ENCODE assay signal across 8 cellular contexts in genomic region chr6:38570750-38571149, GRCh38.
DNase-seq lines count a peak whose midpoint lies in the region; ATAC-seq and TF ChIP-seq lines count a peak whose summit lies in the region.

No MANE protein-coding gene starts in this region.

- no peaks in the 10 kb centered on the region for H3K36me3 ChIP-seq in RWPE2 (ENCODE audit: low read depth)

- no peaks in the 10 kb centered on the region for H3K27me3 ChIP-seq in RWPE2 (ENCODE audit: insufficient read depth, poor library complexity, severe bottlenecking)

- peaks cover 0 to 14% (median 0%) of the 10 kb centered on the region in 3 donors for H3K36me3 Mint-ChIP-seq in immature natural killer cell
- H3K36me3 Mint-ChIP-seq in WTC11: no peaks in the 10 kb centered on the region

- ATAC-seq in RWPE2 (ENCODE audit: low read depth) (no peak), WTC11 (no peak; the same call in 1 of the 2 replicates), HG02970 (IDR thresholded peaks at IDR 0.05; ENCODE audit: low FRiP score, unreplicated experiment) (no peak)

- H3K27me3 Mint-ChIP-seq in immature natural killer cell (ENCODE audit: low read depth in 3 of 3) (no peaks in the 10 kb centered on the region), WTC11 (ENCODE audit: low read depth) (peaks cover 7% of the 10 kb centered on the region)

- H3K27ac ChIP-seq in RWPE2 (ENCODE audit: poor library complexity, severe bottlenecking): no peak overlapping the region

- H3K4me3 ChIP-seq in RWPE2 (ENCODE audit: severe bottlenecking): no peak overlapping the region

- no peaks in the 10 kb centered on the region for H3K4me1 ChIP-seq in RWPE2 (ENCODE audit: insufficient read depth, poor library complexity, severe bottlenecking)

- peaks cover 21% of the 10 kb centered on the region in 2 donors for H3K4me1 Mint-ChIP-seq in immature natural killer cell
- H3K4me1 Mint-ChIP-seq in WTC11: peaks cover 21% of the 10 kb centered on the region

- POLR2A ChIA-PET in WTC11 (lab: Charles Lee): no interaction called here

- CTCF ChIA-PET in WTC11 (lab: Charles Lee): interaction anchor here (0.8 to 1.9 kb wide), 13 partner anchors 32 to 1086 kb away, joined by 3 to 25 read pairs (median 4); no protein-coding TSS in a partner anchor

- H3K9me3 ChIP-seq in RWPE2 (ENCODE audit: severe bottlenecking): no peaks in the 10 kb centered on the region

- peak; percentile 10 for DNase-seq in AG08395 (ENCODE audit: low spot score)
- DNase-seq in RWPE2 (ENCODE audit: low spot score): no peak
- DNase-seq in immature natural killer cell: no peak
- no peak for DNase-seq in WTC11 (ENCODE audit: low spot score)
- no peak for DNase-seq in NOMO-1 treated with dmso at 0.1 percent for 144 hours (lab: John Stamatoyannopoulos, UW; ENCODE audit: unreplicated experiment)
- no peak for DNase-seq in HK-2 (ENCODE audit: unreplicated experiment)

- peak overlapping the region in 4 of 6 donors; percentile 91 to 97 (median 93) for H3K27ac Mint-ChIP-seq in immature natural killer cell
- H3K27ac Mint-ChIP-seq in WTC11: no peak overlapping the region

- TF ChIP-seq CTCF in GM12873 (IDR thresholded peaks at IDR 0.05; ENCODE audit: insufficient read depth, low read depth, low read length, missing control alignments): peak; percentile 35
- peak; percentile 56 for TF ChIP-seq CTCF in RWPE2 (IDR thresholded peaks at IDR 0.05; ENCODE audit: poor library complexity, severe bottlenecking)
- TF ChIP-seq CTCF in WTC11 (IDR thresholded peaks at IDR 0.05): no peak

- H3K9me3 Mint-ChIP-seq in immature natural killer cell (no peaks in the 10 kb centered on the region), WTC11 (no peaks in the 10 kb centered on the region)

- H3K4me3 Mint-ChIP-seq in immature natural killer cell (no peak overlapping the region), WTC11 (no peak overlapping the region)

TF ChIP-seq in WTC11, 78 proteins besides CTCF, POLR2A, EP300 and RAD21:
- TF ChIP-seq TEAD1 (CRISPR knock-in tag; IDR thresholded peaks at IDR 0.05): no peak
- TF ChIP-seq STAT6 (CRISPR knock-in tag; conservative IDR thresholded peaks at IDR 0.05; ENCODE audit: low read depth): no peak
- no peak for TF ChIP-seq ESRRA (CRISPR knock-in tag; IDR thresholded peaks at IDR 0.05; ENCODE audit: borderline replicate concordance)
- TF ChIP-seq ZNF425 (CRISPR knock-in tag; conservative IDR thresholded peaks at IDR 0.05): no peak
- TF ChIP-seq E2F5 (CRISPR knock-in tag; IDR thresholded peaks at IDR 0.05): no peak
